Comparison of ENCODE assay signal across 8 cellular contexts in the genomic region with DNA sequence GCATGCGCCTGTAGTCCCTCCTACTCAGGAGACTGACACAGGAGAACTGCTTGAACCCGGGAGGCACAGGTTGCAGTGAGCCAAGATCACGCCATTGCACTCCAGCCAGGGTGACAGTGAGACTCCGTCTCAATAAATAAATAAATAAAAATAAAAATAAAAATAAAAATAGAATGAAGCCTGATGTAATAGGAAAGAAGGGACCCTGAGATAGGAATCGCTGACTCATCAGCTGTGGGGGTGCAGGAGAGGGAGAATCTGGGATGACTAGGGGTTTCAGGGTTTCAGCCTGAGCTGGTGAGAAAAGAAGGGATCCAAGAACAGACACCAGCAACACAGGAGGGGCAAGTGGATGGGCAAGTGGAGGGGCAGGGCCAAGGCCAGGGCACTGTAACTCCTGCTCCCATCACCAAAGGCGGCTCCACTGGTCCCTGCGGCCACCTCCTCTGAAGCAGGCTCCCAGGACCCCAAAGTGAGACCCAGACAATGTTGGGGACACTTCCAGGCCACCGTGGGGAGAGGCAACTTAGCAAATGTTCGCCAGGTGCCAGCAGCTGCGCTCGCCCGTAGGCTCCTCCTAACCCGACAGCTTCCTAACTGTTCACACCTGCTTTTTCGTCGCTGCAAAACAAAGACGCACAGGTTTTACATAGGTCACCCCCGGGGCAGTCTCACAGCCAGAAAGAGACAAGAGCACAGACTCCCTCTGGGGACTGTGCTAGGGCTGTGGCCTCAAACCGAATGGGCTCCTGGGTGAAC. TPM values are rescaled to one million over a fixed set of nuclear protein-coding genes. Genes with fewer than 3 reads are reported as not detected.
DNase-seq lines count a peak whose midpoint lies in the region; ATAC-seq and TF ChIP-seq lines count a peak whose summit lies in the region.

No MANE protein-coding gene starts in this region.

- H3K4me1 ChIP-seq in upper lobe of right lung: peaks cover 35% of the 10 kb centered on the region

- peaks cover 29 to 38% (median 34%) of the 10 kb centered on the region in 3 donors for H3K4me1 Mint-ChIP-seq in IgD-negative memory B cell
- peaks cover 63% of the 10 kb centered on the region for H3K4me1 Mint-ChIP-seq in activated naive CD4-positive, alpha-beta T cell treated with anti-CD3 and anti-CD28 coated beads, Interleukin-2, amount 10 ng/mL, durations not matched to agents 7 days and 5 days

- H3K27ac ChIP-seq in upper lobe of right lung: peak overlapping the region; percentile 75

- peaks cover 6% of the 10 kb centered on the region for H3K36me3 Mint-ChIP-seq in IgD-negative memory B cell
- H3K36me3 Mint-ChIP-seq in activated naive CD4-positive, alpha-beta T cell treated with anti-CD3 and anti-CD28 coated beads, Interleukin-2, amount 10 ng/mL, durations not matched to agents 7 days and 5 days: peaks cover 44% of the 10 kb centered on the region

- DNase-seq in Daoy (ENCODE audit: low read depth) (peak; percentile 34), kidney epithelial cell (ENCODE audit: low read depth) (no peak), upper lobe of right lung (no peak), dermis blood vessel endothelial cell (no peak), HuH-7 (ENCODE audit: low spot score) (no peak), posterior vena cava (ENCODE audit: low spot score) (no peak)
- DNase-seq in activated naive CD4-positive, alpha-beta T cell treated with anti-CD3 and anti-CD28 coated beads, Interleukin-2, amount 10 ng/mL, durations not matched to agents 7 days and 5 days: peak; percentile 35

- CTCF ChIA-PET in activated naive CD4-positive, alpha-beta T cell treated with anti-CD3 and anti-CD28 coated beads, Interleukin-2, amount 10 ng/mL, durations not matched to agents 7 days and 5 days (lab: Charles Lee): interaction anchor here (0.6 to 1.9 kb wide), 3 partner anchors 109 to 208 kb away, joined by 3 to 7 read pairs (median 3); no protein-coding TSS in a partner anchor

- TF ChIP-seq CTCF in kidney epithelial cell (IDR thresholded peaks at IDR 0.05; ENCODE audit: insufficient read depth, low read length, poor library complexity, severe bottlenecking): no peak
- TF ChIP-seq CTCF in upper lobe of right lung (IDR thresholded peaks at IDR 0.05): no peak

- H3K36me3 ChIP-seq in kidney epithelial cell (ENCODE audit: control insufficient read depth, insufficient read depth, low read length): no peaks in the 10 kb centered on the region
- peaks cover 9% of the 10 kb centered on the region for H3K36me3 ChIP-seq in upper lobe of right lung

- intact Hi-C loops in upper lobe of right lung (cut with DNase I): no loop called here
- intact Hi-C loops in posterior vena cava (cut with DNase I): loop anchor here (5.0 to 10.0 kb wide), 2 partner anchors 71 to 208 kb away; a partner anchor contains a TSS

- H3K4me3 ChIP-seq in kidney epithelial cell (ENCODE audit: low read depth, low read length) (peak overlapping the region; percentile 77), upper lobe of right lung (peak overlapping the region; percentile 72)

- no peaks in the 10 kb centered on the region for H3K9me3 Mint-ChIP-seq in IgD-negative memory B cell
- H3K9me3 Mint-ChIP-seq in activated naive CD4-positive, alpha-beta T cell treated with anti-CD3 and anti-CD28 coated beads, Interleukin-2, amount 10 ng/mL, durations not matched to agents 7 days and 5 days: no peaks in the 10 kb centered on the region

- H3K27me3 Mint-ChIP-seq in IgD-negative memory B cell: no peaks in the 10 kb centered on the region
- no peaks in the 10 kb centered on the region for H3K27me3 Mint-ChIP-seq in activated naive CD4-positive, alpha-beta T cell treated with anti-CD3 and anti-CD28 coated beads, Interleukin-2, amount 10 ng/mL, durations not matched to agents 7 days and 5 days

- H3K27ac Mint-ChIP-seq in IgD-negative memory B cell: peak overlapping the region; percentile 96 to 98 (median 97)
- H3K27ac Mint-ChIP-seq in activated naive CD4-positive, alpha-beta T cell treated with anti-CD3 and anti-CD28 coated beads, Interleukin-2, amount 10 ng/mL, durations not matched to agents 7 days and 5 days: peak overlapping the region; percentile 98

- H3K4me3 Mint-ChIP-seq in IgD-negative memory B cell: peak overlapping the region; percentile 93 to 99 (median 96)
- H3K4me3 Mint-ChIP-seq in activated naive CD4-positive, alpha-beta T cell treated with anti-CD3 and anti-CD28 coated beads, Interleukin-2, amount 10 ng/mL, durations not matched to agents 7 days and 5 days: peak overlapping the region; percentile 99

- H3K27me3 ChIP-seq in kidney epithelial cell (ENCODE audit: control insufficient read depth, insufficient read depth, low read length): no peaks in the 10 kb centered on the region
- no peaks in the 10 kb centered on the region for H3K27me3 ChIP-seq in upper lobe of right lung

- no peak for ATAC-seq in upper lobe of right lung

- H3K9me3 ChIP-seq in upper lobe of right lung: no peaks in the 10 kb centered on the region

RNA-seq across cellular contexts. Expression of a gene that starts 1.2 kb away (rescaled TPM):
- total RNA-seq in Daoy (2014; rRNA removed; shearing (Covaris generic)): 11.5 and 17.5 TPM in 2 replicates
- 11.4 TPM for polyA plus RNA-seq in IgD-negative memory B cell
- 8.1 and 9.9 TPM in 2 replicates for total RNA-seq in kidney epithelial cell
- 8.1 TPM for total RNA-seq in upper lobe of right lung
- total RNA-seq in dermis blood vessel endothelial cell: 4.1 and 4.6 TPM in 2 replicates
- 1 to 10 TPM; 4.2 to 4.8 TPM for total RNA-seq in posterior vena cava

RNA-seq across cellular contexts. Expression of a gene that starts 1.5 kb away (rescaled TPM):
- 25.0 and 27.5 TPM in 2 replicates for total RNA-seq in Daoy (2014; rRNA removed; shearing (Covaris generic))
- polyA plus RNA-seq in IgD-negative memory B cell: 26.9 TPM
- total RNA-seq in kidney epithelial cell (69.4 and 77.8 TPM in 2 replicates), upper lobe of right lung (137 TPM), dermis blood vessel endothelial cell (53.6 and 62.1 TPM in 2 replicates), posterior vena cava (100 to 1,000 TPM; 103 to 106 TPM)

RNA-seq across cellular contexts. Expression of a gene that starts 47.4 kb away (rescaled TPM):
- not detected in 2 replicates for total RNA-seq in Daoy (2014; rRNA removed; shearing (Covaris generic))
- 5.1 TPM for polyA plus RNA-seq in IgD-negative memory B cell
- total RNA-seq in kidney epithelial cell (5.3 and 8.1 TPM in 2 replicates), upper lobe of right lung (50.9 TPM), dermis blood vessel endothelial cell (2.0 and 3.7 TPM in 2 replicates), posterior vena cava (1 to 10 TPM; 6.2 to 6.3 TPM)

Comparison
In these comparisons a context has a peak if more than half of its experiments do, and no peak if none do; other contexts are left out.
1. DNase-seq: peak in Daoy (single experiment) and activated naive CD4-positive, alpha-beta T cell treated with anti-CD3 and anti-CD28 coated beads, Interleukin-2, amount 10 ng/mL, durations not matched to agents 7 days and 5 days (single experiment); none in kidney epithelial cell (single experiment), upper lobe of right lung (single experiment), dermis blood vessel endothelial cell (single experiment), HuH-7 (single experiment) and posterior vena cava (single experiment).